ENCODE assay signal across 16 cellular contexts in genomic region chr2:238216651-238217184, GRCh38. TPM values are rescaled to one million over a fixed set of nuclear protein-coding genes. Genes with fewer than 3 reads are reported as not detected.
A peak's percentile ranks its signal among the peaks of the same experiment; 100 is the strongest.
DNase-seq lines count a peak whose midpoint lies in the region; ATAC-seq and TF ChIP-seq lines count a peak whose summit lies in the region.
"Had no signal": no experiment of that assay in that cellular context is flagged by ENCODE, and none has a peak within 500 bp of the region (broad histone marks: within the 10 kb centered on the region; RNA-seq: fewer than 3 reads in every experiment).

No MANE protein-coding gene starts in this region.

- no peak overlapping the region for H2AFZ ChIP-seq in SK-N-SH (ENCODE audit: low read depth)

- H3K9me2 ChIP-seq in SK-N-SH, result no peaks in the 10 kb centered on the region

- no peak overlapping the region for H3K27ac ChIP-seq in SK-N-SH (ENCODE audit: low read depth in 2 of 2, low read length in 1 of 2)
- H3K27ac ChIP-seq: C4-2B, KMS-11 had no signal

- H3K27me3 Mint-ChIP-seq in brain (peaks cover 19% of the 10 kb centered on the region), Calu3 (ENCODE audit: unreplicated experiment) (peaks cover 29% of the 10 kb centered on the region)

- peak; percentile 74 for ATAC-seq in sciatic nerve
- ATAC-seq: mucosa of descending colon had no signal

- intact Hi-C loops in sciatic nerve (cut with DNase I), result no loop called here
- intact Hi-C loops in Calu3 (cut with micrococcal nuclease; ENCODE audit: unreplicated experiment), result no loop called here

- no peak for TF ChIP-seq EP300 in SK-N-SH (IDR thresholded peaks at IDR 0.05; ENCODE audit: borderline replicate concordance in 1 of 2, low read depth in 1 of 2, low read length in 1 of 2)

- H3K36me3 ChIP-seq in SK-N-SH (replicated peaks in 1 of 2; ENCODE audit: control insufficient read depth in 1 of 2, insufficient read depth in 2 of 2, low read length in 1 of 2), result no peaks in the 10 kb centered on the region

- H3F3A ChIP-seq in SK-N-SH (replicated peaks; ENCODE audit: insufficient read depth), result no peaks in the 10 kb centered on the region

- H3K27me3 ChIP-seq in SK-N-SH (ENCODE audit: insufficient read depth), result no peaks in the 10 kb centered on the region

- TF ChIP-seq RAD21 in SK-N-SH (IDR thresholded peaks at IDR 0.05; ENCODE audit: low read length), result no peak

- H3K4me1 Mint-ChIP-seq in brain (peaks cover 14% of the 10 kb centered on the region), Calu3 (ENCODE audit: low read depth, unreplicated experiment) (no peaks in the 10 kb centered on the region)

- DNase-seq in NCI-H446 (lab: John Stamatoyannopoulos, UW) (peak; percentile 58 to 88), left kidney (ENCODE audit: low read depth, low spot score) (peak; percentile 71), sciatic nerve (ENCODE audit: low spot score) (peak; percentile 63), KG1 (lab: John Stamatoyannopoulos, UW) (no peak), Calu3 (no peak), NOMO-1 treated with DMSO at 0.1 percent for 48 hours (lab: John Stamatoyannopoulos, UW; ENCODE audit: unreplicated experiment) (no peak), SK-N-SH (no peak)
- DNase-seq: DND-41; mucosa of descending colon; NCI-H1436 treated with DMSO at 0.1 percent for 48 hours; stimulated activated CD4-positive, alpha-beta T cell treated with anti-CD3 and anti-CD28 coated beads, Interleukin-4, amount 100 ng/mL, for 1 hour; trophoblast cell had no signal

- H3K4me2 ChIP-seq in SK-N-SH, result no peak overlapping the region
- H3K4me2 ChIP-seq: KMS-11 had no signal

- CTCF ChIA-PET in Calu3 (lab: Charles Lee) (no interaction called here), SK-N-SH (lab: Yijun Ruan, JAX) (interaction anchor here (0.6 to 0.8 kb wide), 2 partner anchors 35 to 56 kb away, joined by 3 read pairs; no protein-coding TSS in a partner anchor)

- POLR2A ChIA-PET in SK-N-SH (lab: Yijun Ruan, JAX), result no interaction called here

- no TSS peak for BruUV-seq in Calu3 (replicated peaks; lab: Mats Ljungman, UMichigan)

- H3K9ac ChIP-seq in SK-N-SH, result no peak overlapping the region
- H3K9ac ChIP-seq: KMS-11 had no signal

- H3K4me3 Mint-ChIP-seq in brain, result peak overlapping the region in 1 of 5 experiments; percentile 15
- no peak overlapping the region for H3K4me3 Mint-ChIP-seq in Calu3 (ENCODE audit: low read depth, unreplicated experiment)

- H3K9me3 ChIP-seq in SK-N-SH, result no peaks in the 10 kb centered on the region
- H3K9me3 ChIP-seq: mucosa of descending colon had no signal

- H3K9me3 Mint-ChIP-seq in brain (peaks cover 0 to 21% (median 11%) of the 10 kb centered on the region in 5 experiments), Calu3 (ENCODE audit: low read depth, unreplicated experiment) (peaks cover 3% of the 10 kb centered on the region)
- H3K9me3 Mint-ChIP-seq: activated T-helper 2 cell treated with anti-CD3 and anti-CD28 coated beads, Interferon-gamma antibody, Interleukin-2, Interleukin-4, amounts not matched to agents 10 μg/mL and 5 μg/mL and 100 μg/mL, durations not matched to agents 14 hours and 24 hours and 36 hours had no signal

- H3K36me3 Mint-ChIP-seq in brain (no peaks in the 10 kb centered on the region), Calu3 (ENCODE audit: insufficient read depth, unreplicated experiment) (no peaks in the 10 kb centered on the region)

- TF ChIP-seq CTCF in brain (conservative IDR thresholded peaks at IDR 0.05) (no peak), Calu3 (IDR thresholded peaks at IDR 0.05; ENCODE audit: unreplicated experiment) (no peak), SK-N-SH (IDR thresholded peaks at IDR 0.05) (no peak)

- no peaks in the 10 kb centered on the region for H3K79me2 ChIP-seq in SK-N-SH (ENCODE audit: insufficient read depth)

- 33% methylated on average over 1 of the region's 2 CpGs for WGBS in SK-N-SH (ENCODE audit: low lambda C conversion rate)

- H3K27ac Mint-ChIP-seq in brain, result peak overlapping the region; percentile 65 to 96 (median 88)
- H3K27ac Mint-ChIP-seq in Calu3 (ENCODE audit: unreplicated experiment), result no peak overlapping the region
- H3K27ac Mint-ChIP-seq: activated T-helper 2 cell treated with anti-CD3 and anti-CD28 coated beads, Interferon-gamma antibody, Interleukin-2, Interleukin-4, amounts not matched to agents 10 μg/mL and 5 μg/mL and 100 μg/mL, durations not matched to agents 14 hours and 24 hours and 36 hours had no signal

- H3K4me1 ChIP-seq in SK-N-SH (ENCODE audit: control insufficient read depth in 1 of 2, insufficient read depth in 2 of 2, low read depth in 1 of 2, low read length in 1 of 2), result no peaks in the 10 kb centered on the region; a peak in 1 of 4 replicates

- H3K4me3 ChIP-seq in SK-N-SH (ENCODE audit: low read depth in 2 of 2, low read length in 1 of 2), result no peak overlapping the region
- H3K4me3 ChIP-seq: mucosa of descending colon had no signal

- no peaks in the 10 kb centered on the region for H4K20me1 ChIP-seq in SK-N-SH (ENCODE audit: insufficient read depth)

TF ChIP-seq in SK-N-SH, 30 proteins besides CTCF, POLR2A, EP300 and RAD21:
- TF ChIP-seq SMC3 (IDR thresholded peaks at IDR 0.05; ENCODE audit: low read depth, low read length) (no peak), FOXM1 (IDR thresholded peaks at IDR 0.05; ENCODE audit: low read depth) (no peak)

RNA-seq across cellular contexts. Expression of gene ILKAP, which starts 13.2 kb away (rescaled TPM):
- polyA plus RNA-seq in brain (ENCODE audit: insufficient read depth, low read depth, low replicate concordance), result 41.2 TPM
- total RNA-seq in sciatic nerve, result 61.7 TPM
- total RNA-seq in Calu3 (2022), result 51.3 and 55.4 TPM in 2 replicates
- polyA plus RNA-seq in SK-N-SH (2012; rRNA removed), result 35.6 and 49.2 TPM in 2 replicates
- polyA plus RNA-seq in SK-N-SH (2012; cell fraction: cytosol; rRNA removed), result 31.8 and 34.3 TPM in 2 replicates
- polyA plus RNA-seq in SK-N-SH (2012; cell fraction: nucleus; rRNA removed), result 126 and 149 TPM in 2 replicates

RNA-seq across cellular contexts. Expression of gene HES6, which starts 23.1 kb away (rescaled TPM):
- polyA plus RNA-seq in brain (ENCODE audit: insufficient read depth, low read depth, low replicate concordance) (572 TPM), SK-N-SH (2012; rRNA removed) (3.6 and 4.4 TPM in 2 replicates)
- total RNA-seq in sciatic nerve (6.1 TPM), Calu3 (2022) (5.9 and 8.0 TPM in 2 replicates)
- 2.3 and 3.6 TPM in 2 replicates for polyA plus RNA-seq in SK-N-SH (2012; cell fraction: cytosol; rRNA removed)
- 11.1 and 18.1 TPM in 2 replicates for polyA plus RNA-seq in SK-N-SH (2012; cell fraction: nucleus; rRNA removed)

RNA-seq across cellular contexts. Expression of gene ERFE, which starts 57.9 kb away (rescaled TPM):
- polyA plus RNA-seq in brain (ENCODE audit: insufficient read depth, low read depth, low replicate concordance) (34.0 TPM), SK-N-SH (2012; rRNA removed) (1.3 and 1.5 TPM in 2 replicates)
- total RNA-seq in sciatic nerve (0.58 TPM), Calu3 (2022) (2.4 and 4.0 TPM in 2 replicates)
- 0.58 and 1.2 TPM in 2 replicates for polyA plus RNA-seq in SK-N-SH (2012; cell fraction: cytosol; rRNA removed)
- polyA plus RNA-seq in SK-N-SH (2012; cell fraction: nucleus; rRNA removed), result 2.6 TPM in 2 replicates

Comparison
In these comparisons a context has a peak if more than half of its experiments do, and no peak if none do; other contexts are left out.
1. DNase-seq: peak in NCI-H446 (2 of 2), left kidney (single experiment) and sciatic nerve (single experiment); none in KG1 (single experiment), Calu3 (single experiment), NOMO-1 treated with DMSO at 0.1 percent for 48 hours (single experiment) and SK-N-SH (single experiment).